In the genomic region with DNA sequence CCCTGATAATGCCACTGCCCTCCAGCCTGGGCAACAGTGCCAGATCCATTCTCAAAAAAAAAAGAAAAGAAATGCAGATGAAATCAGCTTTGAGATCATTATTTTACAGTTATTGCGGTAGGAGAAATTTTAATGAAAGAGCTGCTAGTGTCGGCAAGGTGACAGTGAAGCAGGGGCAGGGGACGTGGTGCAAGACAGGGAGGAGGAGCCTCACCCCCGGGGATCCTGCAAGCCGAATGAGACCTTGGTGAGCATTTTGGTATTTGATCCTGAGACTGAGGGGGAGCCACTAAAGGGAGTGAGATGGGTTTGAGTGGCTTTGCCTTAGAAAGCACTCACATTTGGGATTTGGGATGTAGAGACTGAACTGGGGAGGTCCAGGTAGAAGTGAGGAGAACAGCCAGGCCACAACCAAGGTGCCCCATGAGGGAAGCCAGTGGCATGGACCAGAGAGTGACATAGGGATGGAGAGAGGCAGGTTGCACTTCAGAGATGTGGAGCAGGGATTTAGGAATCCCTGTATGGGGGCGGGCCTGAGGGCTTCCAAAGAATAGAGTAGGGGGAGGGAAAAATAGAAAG, we compare ENCODE assay signal across 18 cellular contexts.
"Had no signal": no experiment of that assay in that cellular context is flagged by ENCODE, and none has a peak within 500 bp of the region (broad histone marks: within the 10 kb centered on the region; RNA-seq: fewer than 3 reads in every experiment).

No MANE protein-coding gene starts in this region.

- H3K27ac Mint-ChIP-seq: activated CD8-positive, alpha-beta T cell treated with anti-CD3 and anti-CD28 coated beads, Interleukin-2, amount 10 ng/mL, durations not matched to agents 7 days and 5 days; endodermal cell; mesothelial cell of epicardium; nephron had no signal

- H3K4me3 ChIP-seq: adrenal gland, cardiac muscle cell, dorsolateral prefrontal cortex, hepatocyte, lung, stomach, thoracic aorta, upper lobe of left lung had no signal

- H3K27ac ChIP-seq: adrenal gland, cardiac muscle cell, dorsolateral prefrontal cortex, epithelial cell of prostate, hepatocyte, stomach, thoracic aorta, upper lobe of left lung had no signal

- H3K4me1 Mint-ChIP-seq: activated naive CD4-positive, alpha-beta T cell treated with anti-CD3 and anti-CD28 coated beads, Interleukin-2, amount 10 ng/mL, durations not matched to agents 7 days and 5 days; endodermal cell; mesothelial cell of epicardium; nephron had no signal

- H3K9me3 ChIP-seq: thoracic aorta had no signal

- H3K4me1 ChIP-seq: adrenal gland, stomach, upper lobe of left lung had no signal

- H3K9me3 Mint-ChIP-seq: activated naive CD4-positive, alpha-beta T cell treated with anti-CD3 and anti-CD28 coated beads, Interleukin-2, amount 10 ng/mL, durations not matched to agents 7 days and 5 days had no signal

- H3K27me3 ChIP-seq: cardiac muscle cell, hepatocyte, upper lobe of left lung had no signal

- ATAC-seq: activated CD8-positive, alpha-beta T cell treated with anti-CD3 and anti-CD28 coated beads, Interleukin-2, amount 10 ng/mL, durations not matched to agents 7 days and 5 days; left lobe of liver had no signal

- H3K36me3 ChIP-seq: cardiac muscle cell had no signal

- DNase-seq: activated CD4-positive, alpha-beta T cell treated with anti-CD3 and anti-CD28 coated beads for 4 hours; activated CD8-positive, alpha-beta T cell treated with anti-CD3 and anti-CD28 coated beads, Interleukin-2, amount 10 ng/mL, durations not matched to agents 7 days and 5 days; activated naive CD4-positive, alpha-beta T cell treated with anti-CD3 and anti-CD28 coated beads, Interleukin-2, amount 10 ng/mL, durations not matched to agents 7 days and 5 days; endodermal cell; foreskin fibroblast; T-helper 2 cell; upper lobe of left lung had no signal

- H3K27me3 Mint-ChIP-seq: activated naive CD4-positive, alpha-beta T cell treated with anti-CD3 and anti-CD28 coated beads, Interleukin-2, amount 10 ng/mL, durations not matched to agents 7 days and 5 days had no signal

- H3K4me3 Mint-ChIP-seq: activated CD8-positive, alpha-beta T cell treated with anti-CD3 and anti-CD28 coated beads, Interleukin-2, amount 10 ng/mL, durations not matched to agents 7 days and 5 days; activated naive CD4-positive, alpha-beta T cell treated with anti-CD3 and anti-CD28 coated beads, Interleukin-2, amount 10 ng/mL, durations not matched to agents 7 days and 5 days; endodermal cell; mesothelial cell of epicardium; nephron had no signal
